Comparison of ENCODE assay signal across 1 cellular context in the genomic region with DNA sequence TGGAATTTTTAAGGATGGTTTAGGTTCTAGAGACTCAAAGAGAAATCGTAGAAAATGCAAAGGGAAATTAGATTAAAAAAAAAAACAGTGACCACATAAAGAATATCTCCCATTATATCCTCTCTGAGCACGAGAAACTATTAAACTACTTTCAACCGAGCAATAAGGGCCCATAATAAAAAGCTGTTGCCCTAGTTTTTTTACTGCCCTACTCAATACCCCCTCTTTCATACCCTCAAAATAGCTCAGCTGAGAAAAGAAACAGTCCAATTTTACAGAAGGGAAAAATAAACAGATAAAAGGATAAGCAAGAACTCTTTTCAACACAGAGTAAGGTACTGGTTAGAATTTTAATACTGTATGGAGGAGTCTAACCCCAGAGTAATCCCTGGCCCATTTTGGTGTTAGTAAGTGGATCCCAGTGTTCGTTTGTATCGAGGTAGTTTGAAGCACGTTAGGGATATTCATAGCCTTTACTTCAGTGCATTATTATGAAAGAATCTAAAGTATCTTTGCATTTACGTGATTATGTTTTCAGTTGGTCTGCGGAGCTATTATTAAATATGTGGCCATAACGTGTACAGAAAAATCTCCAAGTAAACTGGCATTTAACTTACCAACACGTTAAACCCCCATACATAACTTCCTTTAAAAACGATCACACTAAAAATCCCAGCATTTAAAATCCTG.
TF ChIP-seq lines count a peak whose summit lies in the region.

No MANE protein-coding gene starts in this region.

TF ChIP-seq in WTC11, 78 proteins besides CTCF, POLR2A, EP300 and RAD21 (continued from another document):
- TF ChIP-seq, protein P1, sequence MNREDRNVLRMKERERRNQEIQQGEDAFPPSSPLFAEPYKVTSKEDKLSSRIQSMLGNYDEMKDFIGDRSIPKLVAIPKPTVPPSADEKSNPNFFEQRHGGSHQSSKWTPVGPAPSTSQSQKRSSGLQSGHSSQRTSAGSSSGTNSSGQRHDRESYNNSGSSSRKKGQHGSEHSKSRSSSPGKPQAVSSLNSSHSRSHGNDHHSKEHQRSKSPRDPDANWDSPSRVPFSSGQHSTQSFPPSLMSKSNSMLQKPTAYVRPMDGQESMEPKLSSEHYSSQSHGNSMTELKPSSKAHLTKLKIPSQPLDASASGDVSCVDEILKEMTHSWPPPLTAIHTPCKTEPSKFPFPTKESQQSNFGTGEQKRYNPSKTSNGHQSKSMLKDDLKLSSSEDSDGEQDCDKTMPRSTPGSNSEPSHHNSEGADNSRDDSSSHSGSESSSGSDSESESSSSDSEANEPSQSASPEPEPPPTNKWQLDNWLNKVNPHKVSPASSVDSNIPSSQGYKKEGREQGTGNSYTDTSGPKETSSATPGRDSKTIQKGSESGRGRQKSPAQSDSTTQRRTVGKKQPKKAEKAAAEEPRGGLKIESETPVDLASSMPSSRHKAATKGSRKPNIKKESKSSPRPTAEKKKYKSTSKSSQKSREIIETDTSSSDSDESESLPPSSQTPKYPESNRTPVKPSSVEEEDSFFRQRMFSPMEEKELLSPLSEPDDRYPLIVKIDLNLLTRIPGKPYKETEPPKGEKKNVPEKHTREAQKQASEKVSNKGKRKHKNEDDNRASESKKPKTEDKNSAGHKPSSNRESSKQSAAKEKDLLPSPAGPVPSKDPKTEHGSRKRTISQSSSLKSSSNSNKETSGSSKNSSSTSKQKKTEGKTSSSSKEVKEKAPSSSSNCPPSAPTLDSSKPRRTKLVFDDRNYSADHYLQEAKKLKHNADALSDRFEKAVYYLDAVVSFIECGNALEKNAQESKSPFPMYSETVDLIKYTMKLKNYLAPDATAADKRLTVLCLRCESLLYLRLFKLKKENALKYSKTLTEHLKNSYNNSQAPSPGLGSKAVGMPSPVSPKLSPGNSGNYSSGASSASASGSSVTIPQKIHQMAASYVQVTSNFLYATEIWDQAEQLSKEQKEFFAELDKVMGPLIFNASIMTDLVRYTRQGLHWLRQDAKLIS (CRISPR knock-in tag; IDR thresholded peaks at IDR 0.05; ENCODE audit: borderline replicate concordance) = no peak
- TF ChIP-seq NFYB (CRISPR knock-in tag; conservative IDR thresholded peaks at IDR 0.05; ENCODE audit: low read depth) (no peak), ZNF219 (CRISPR knock-in tag; IDR thresholded peaks at IDR 0.05; ENCODE audit: borderline replicate concordance) (no peak), TCF7 (CRISPR knock-in tag; IDR thresholded peaks at IDR 0.05; ENCODE audit: low read depth) (no peak)
- TF ChIP-seq, protein P2, sequence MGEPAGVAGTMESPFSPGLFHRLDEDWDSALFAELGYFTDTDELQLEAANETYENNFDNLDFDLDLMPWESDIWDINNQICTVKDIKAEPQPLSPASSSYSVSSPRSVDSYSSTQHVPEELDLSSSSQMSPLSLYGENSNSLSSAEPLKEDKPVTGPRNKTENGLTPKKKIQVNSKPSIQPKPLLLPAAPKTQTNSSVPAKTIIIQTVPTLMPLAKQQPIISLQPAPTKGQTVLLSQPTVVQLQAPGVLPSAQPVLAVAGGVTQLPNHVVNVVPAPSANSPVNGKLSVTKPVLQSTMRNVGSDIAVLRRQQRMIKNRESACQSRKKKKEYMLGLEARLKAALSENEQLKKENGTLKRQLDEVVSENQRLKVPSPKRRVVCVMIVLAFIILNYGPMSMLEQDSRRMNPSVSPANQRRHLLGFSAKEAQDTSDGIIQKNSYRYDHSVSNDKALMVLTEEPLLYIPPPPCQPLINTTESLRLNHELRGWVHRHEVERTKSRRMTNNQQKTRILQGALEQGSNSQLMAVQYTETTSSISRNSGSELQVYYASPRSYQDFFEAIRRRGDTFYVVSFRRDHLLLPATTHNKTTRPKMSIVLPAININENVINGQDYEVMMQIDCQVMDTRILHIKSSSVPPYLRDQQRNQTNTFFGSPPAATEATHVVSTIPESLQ (CRISPR knock-in tag; IDR thresholded peaks at IDR 0.05) = no peak
